In genomic region chr22:46629291-46629690, GRCh38 we compare ENCODE assay signal across 24 cellular contexts.
"Had no signal": no experiment of that assay in that cellular context is flagged by ENCODE, and none has a peak within 500 bp of the region (broad histone marks: within the 10 kb centered on the region; RNA-seq: fewer than 3 reads in every experiment).

No MANE protein-coding gene starts in this region.

- H3K9me3 ChIP-seq: left lung, lower lobe of right lung, neutrophil, psoas muscle, tibial nerve, uterus had no signal

- H3K4me3 ChIP-seq: left lung, lower lobe of right lung, neural progenitor cell, psoas muscle, skin epidermis, tibial nerve, uterus had no signal

- DNase-seq: hippocampal formation; left colon; lower lobe of right lung; mammary epithelial cell; mesenchymal stem cell; naive B cell; natural killer cell; nephron progenitor cell; occipital lobe; stimulated activated CD4-positive, alpha-beta T cell treated with anti-CD3 and anti-CD28 coated beads, Interleukin-12 subunit alpha, Interleukin-12 subunit beta, amount 100 ng/mL, for 4 hours; stimulated activated CD4-positive, alpha-beta T cell treated with anti-CD3 and anti-CD28 coated beads, Interleukin-15, amount 100 ng/mL, for 24 hours; stimulated activated CD4-positive, alpha-beta T cell treated with anti-CD3 and anti-CD28 coated beads, Interleukin-2, amount 100 ng/mL, for 24 hours; stimulated activated CD4-positive, alpha-beta T cell treated with anti-CD3 and anti-CD28 coated beads, Interleukin-4, amount 100 ng/mL, for 1 hour; stimulated activated naive B cell treated with anti-CD40 and anti-IgM and Interleukin-4, amounts not matched to agents 10 μg/mL and 1 μg/mL and 100 μg/mL, for 72 hours; uterus had no signal

- H3K36me3 ChIP-seq: neural progenitor cell, uterus had no signal

- H3K9ac ChIP-seq: neural progenitor cell, parathyroid adenoma had no signal

- H3K4me1 ChIP-seq: neural progenitor cell, parathyroid adenoma, psoas muscle, tibial nerve, uterus had no signal

- H3K27me3 ChIP-seq: left lung, neural progenitor cell, neutrophil, tibial nerve, uterus had no signal

- ATAC-seq: left colon; left lung; lower lobe of right lung; natural killer cell; psoas muscle; sciatic nerve; stimulated activated naive B cell treated with anti-CD40 and anti-IgM and Interleukin-4, amounts not matched to agents 10 μg/mL and 1 μg/mL and 100 μg/mL, for 72 hours had no signal

- H3K27ac ChIP-seq: left lung, lower lobe of right lung, neural progenitor cell, neutrophil, parathyroid adenoma, psoas muscle, skin epidermis, tibial nerve, uterus had no signal

- FAIRE-seq: keratinocyte had no signal
